Comparison of ENCODE assay signal across 9 cellular contexts in genomic region chr3:177679568-177680441, GRCh38.
DNase-seq lines count a peak whose midpoint lies in the region; ATAC-seq and TF ChIP-seq lines count a peak whose summit lies in the region.
"Had no signal": no experiment of that assay in that cellular context is flagged by ENCODE, and none has a peak within 500 bp of the region (broad histone marks: within the 10 kb centered on the region; RNA-seq: fewer than 3 reads in every experiment).

No MANE protein-coding gene starts in this region.

- H3K4me3 Mint-ChIP-seq in CD8-positive, alpha-beta T cell = no peak overlapping the region

- H3K9me2 ChIP-seq in PC-3 (replicated peaks; ENCODE audit: low read length) = 0 out of 2 replicates have a peak, but pooled peaks cover 3% of the 10 kb centered on the region

- peaks cover 3% of the 10 kb centered on the region for H3K4me1 ChIP-seq in CD8-positive, alpha-beta T cell (ENCODE audit: insufficient read depth, low read length)
- H3K4me1 ChIP-seq in A673 (ENCODE audit: insufficient read depth, low read length, poor library complexity, severe bottlenecking) = peaks cover 38% of the 10 kb centered on the region
- peaks cover 4% of the 10 kb centered on the region; the same call in 1 of the 2 replicates for H3K4me1 ChIP-seq in PC-3 (ENCODE audit: insufficient read depth, low read length)

- DNase-seq in CD8-positive, alpha-beta T cell = peak in 2 of 7 experiments; percentile 7 to 11
- DNase-seq in RPMI7951 (ENCODE audit: low read depth) (peak; percentile 93), fibroblast of villous mesenchyme (ENCODE audit: low read depth) (peak; percentile 74), GM10248 (ENCODE audit: extremely low spot score) (no peak), A673 (ENCODE audit: low spot score) (no peak), PC-3 (no peak), D341Med (ENCODE audit: low spot score) (no peak)

- no peaks in the 10 kb centered on the region for H3K36me3 Mint-ChIP-seq in CD8-positive, alpha-beta T cell

- H4K20me1 ChIP-seq in PC-3 (ENCODE audit: low read length) = no peaks in the 10 kb centered on the region

- H3K27ac Mint-ChIP-seq in CD8-positive, alpha-beta T cell = peak overlapping the region; percentile 47

- H3K9me3 Mint-ChIP-seq in CD8-positive, alpha-beta T cell = no peaks in the 10 kb centered on the region

- CTCF ChIA-PET in CD8-positive, alpha-beta T cell (lab: Charles Lee) = no interaction called here
- CTCF ChIA-PET in GM10248 (lab: Yijun Ruan, JAX) (interaction anchor here (1.9 kb wide), 1 partner anchor 10 kb away, joined by 8 read pairs; no protein-coding TSS in a partner anchor), A673 (lab: Charles Lee) (interaction anchor here (0.6 kb wide), 1 partner anchor 320 kb away, joined by 3 read pairs; no protein-coding TSS in a partner anchor), PC-3 (lab: Charles Lee) (interaction anchor here (0.6 kb wide), 2 partner anchors 82 to 472 kb away, joined by 3 to 4 read pairs; no protein-coding TSS in a partner anchor)

- H3K9ac ChIP-seq in PC-3 (ENCODE audit: low read length) = no peak overlapping the region

- H3K4me3 ChIP-seq in CD8-positive, alpha-beta T cell (ENCODE audit: low read depth, low read length) = no peak overlapping the region
- H3K4me3 ChIP-seq in fibroblast of villous mesenchyme (ENCODE audit: low read depth, low read length) = no peak overlapping the region
- H3K4me3 ChIP-seq in A673 (ENCODE audit: low read depth, low read length, poor library complexity, severe bottlenecking) = no peak overlapping the region
- no peak overlapping the region for H3K4me3 ChIP-seq in PC-3 (ENCODE audit: low read length)
- H3K4me3 ChIP-seq: cardiac muscle cell had no signal

- H3K27me3 Mint-ChIP-seq in CD8-positive, alpha-beta T cell (ENCODE audit: low read depth) = no peaks in the 10 kb centered on the region

- no peaks in the 10 kb centered on the region for H3K27me3 ChIP-seq in CD8-positive, alpha-beta T cell (ENCODE audit: insufficient read depth, low read length)
- H3K27me3 ChIP-seq in A673 (replicated peaks; ENCODE audit: insufficient read depth, low read depth, low read length, poor library complexity) (no peaks in the 10 kb centered on the region), PC-3 (ENCODE audit: low read length) (no peaks in the 10 kb centered on the region)
- H3K27me3 ChIP-seq: cardiac muscle cell had no signal

- no peaks in the 10 kb centered on the region for H3K79me2 ChIP-seq in PC-3 (ENCODE audit: low read length)

- no peak overlapping the region for H3K4me2 ChIP-seq in PC-3 (ENCODE audit: low read length)

- H3K4me1 Mint-ChIP-seq in CD8-positive, alpha-beta T cell (ENCODE audit: low read depth) = peaks cover 32% of the 10 kb centered on the region

- ATAC-seq in CD8-positive, alpha-beta T cell = peak; percentile 26
- ATAC-seq in GM21528 (IDR thresholded peaks at IDR 0.05; ENCODE audit: low FRiP score, unreplicated experiment) = peak; percentile 56
- ATAC-seq in PC-3 = no peak

- TF ChIP-seq CTCF in CD8-positive, alpha-beta T cell (IDR thresholded peaks at IDR 0.05) = no peak
- no peak for TF ChIP-seq CTCF in fibroblast of villous mesenchyme (IDR thresholded peaks at IDR 0.05; ENCODE audit: insufficient read depth, low read depth, low read length)
- no peak for TF ChIP-seq CTCF in GM10248 (IDR thresholded peaks at IDR 0.05; ENCODE audit: control extremely low read depth, extremely low read depth, low read depth, missing control alignments)
- no peak for TF ChIP-seq CTCF in A673 (conservative IDR thresholded peaks at IDR 0.05; ENCODE audit: low read depth, low read length)
- no peak for TF ChIP-seq CTCF in PC-3 (conservative IDR thresholded peaks at IDR 0.05; ENCODE audit: low read depth, low read length)

- no peaks in the 10 kb centered on the region for H3F3A ChIP-seq in PC-3 (ENCODE audit: low read length, unreplicated experiment)

- H3K27ac ChIP-seq in CD8-positive, alpha-beta T cell (ENCODE audit: low read depth, low read length) = no peak overlapping the region
- H3K27ac ChIP-seq in A673 (ENCODE audit: low read depth, low read length, poor library complexity, severe bottlenecking) (no peak overlapping the region), PC-3 (ENCODE audit: low read length) (no peak overlapping the region)
- H3K27ac ChIP-seq: cardiac muscle cell had no signal

- intact Hi-C loops in CD8-positive, alpha-beta T cell (cut with DNase I, micrococcal nuclease) = loop anchor here in 1 of 2 experiments (5.0 to 10.0 kb wide), 2 partner anchors 483 to 625 kb away; partner anchors contain the start of gene TBL1XR1
- intact Hi-C loops in A673 (cut with micrococcal nuclease; ENCODE audit: unreplicated experiment) = loop anchor here (10.0 kb wide), 1 partner anchor 605 kb away; no protein-coding TSS in a partner anchor
- intact Hi-C loops in PC-3 (cut with micrococcal nuclease) = no loop called here

- no TSS peak for BruUV-seq in A673 (replicated peaks; lab: Mats Ljungman, UMichigan)
- no TSS peak for BruUV-seq in PC-3 (replicated peaks; lab: Mats Ljungman, UMichigan)

- H3K36me3 ChIP-seq in CD8-positive, alpha-beta T cell (ENCODE audit: insufficient read depth, low read length) = no peaks in the 10 kb centered on the region
- no peaks in the 10 kb centered on the region for H3K36me3 ChIP-seq in A673 (ENCODE audit: insufficient read depth, low read length, poor library complexity, severe bottlenecking)
- no peaks in the 10 kb centered on the region for H3K36me3 ChIP-seq in PC-3 (ENCODE audit: low read depth, low read length)
- H3K36me3 ChIP-seq: cardiac muscle cell had no signal

- POLR2A ChIA-PET in CD8-positive, alpha-beta T cell (lab: Charles Lee) = no interaction called here
- POLR2A ChIA-PET in GM10248 (lab: Yijun Ruan, JAX) (no interaction called here), A673 (lab: Charles Lee; ENCODE audit: low non-redundant PET) (no interaction called here), PC-3 (lab: Charles Lee; ENCODE audit: unreplicated experiment) (no interaction called here)

- no peaks in the 10 kb centered on the region for H3K9me3 ChIP-seq in CD8-positive, alpha-beta T cell (ENCODE audit: low read length)
- H3K9me3 ChIP-seq in A673 (ENCODE audit: low read depth, low read length, poor library complexity, severe bottlenecking) (no peaks in the 10 kb centered on the region), PC-3 (ENCODE audit: low read length) (no peaks in the 10 kb centered on the region)

- no peak overlapping the region for H2AFZ ChIP-seq in PC-3 (ENCODE audit: low read length)

Comparison
In these comparisons a context has a peak if more than half of its experiments do, and no peak if none do; other contexts are left out.
1. DNase-seq: peak in RPMI7951 (single experiment) and fibroblast of villous mesenchyme (single experiment); none in GM10248 (single experiment), A673 (single experiment), PC-3 (single experiment) and D341Med (single experiment).